2 cellular contexts compared by ENCODE assay signal in genomic region chr20:776165-776564, GRCh38.
TF ChIP-seq lines count a peak whose summit lies in the region.

No MANE protein-coding gene starts in this region.

TF ChIP-seq in GM23338, 12 proteins besides CTCF, POLR2A, EP300 and RAD21:
- TF ChIP-seq ZNF114 (CRISPR knock-in tag; IDR thresholded peaks at IDR 0.05): no peak
- TF ChIP-seq POLR2AphosphoS5 (IDR thresholded peaks at IDR 0.05; ENCODE audit: low read depth): no peak
- no peak for TF ChIP-seq EZH2phosphoT487 (IDR thresholded peaks at IDR 0.05; ENCODE audit: unreplicated experiment)
- TF ChIP-seq CREB1 (CRISPR knock-in tag; IDR thresholded peaks at IDR 0.05; ENCODE audit: low read depth): no peak
- TF ChIP-seq NANOG (IDR thresholded peaks at IDR 0.05; ENCODE audit: borderline replicate concordance): no peak
- TF ChIP-seq ZNF462 (CRISPR knock-in tag; IDR thresholded peaks at IDR 0.05): no peak
- TF ChIP-seq, protein P1, sequence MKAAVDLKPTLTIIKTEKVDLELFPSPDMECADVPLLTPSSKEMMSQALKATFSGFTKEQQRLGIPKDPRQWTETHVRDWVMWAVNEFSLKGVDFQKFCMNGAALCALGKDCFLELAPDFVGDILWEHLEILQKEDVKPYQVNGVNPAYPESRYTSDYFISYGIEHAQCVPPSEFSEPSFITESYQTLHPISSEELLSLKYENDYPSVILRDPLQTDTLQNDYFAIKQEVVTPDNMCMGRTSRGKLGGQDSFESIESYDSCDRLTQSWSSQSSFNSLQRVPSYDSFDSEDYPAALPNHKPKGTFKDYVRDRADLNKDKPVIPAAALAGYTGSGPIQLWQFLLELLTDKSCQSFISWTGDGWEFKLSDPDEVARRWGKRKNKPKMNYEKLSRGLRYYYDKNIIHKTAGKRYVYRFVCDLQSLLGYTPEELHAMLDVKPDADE (IDR thresholded peaks at IDR 0.05): no peak
- TF ChIP-seq, protein P2, sequence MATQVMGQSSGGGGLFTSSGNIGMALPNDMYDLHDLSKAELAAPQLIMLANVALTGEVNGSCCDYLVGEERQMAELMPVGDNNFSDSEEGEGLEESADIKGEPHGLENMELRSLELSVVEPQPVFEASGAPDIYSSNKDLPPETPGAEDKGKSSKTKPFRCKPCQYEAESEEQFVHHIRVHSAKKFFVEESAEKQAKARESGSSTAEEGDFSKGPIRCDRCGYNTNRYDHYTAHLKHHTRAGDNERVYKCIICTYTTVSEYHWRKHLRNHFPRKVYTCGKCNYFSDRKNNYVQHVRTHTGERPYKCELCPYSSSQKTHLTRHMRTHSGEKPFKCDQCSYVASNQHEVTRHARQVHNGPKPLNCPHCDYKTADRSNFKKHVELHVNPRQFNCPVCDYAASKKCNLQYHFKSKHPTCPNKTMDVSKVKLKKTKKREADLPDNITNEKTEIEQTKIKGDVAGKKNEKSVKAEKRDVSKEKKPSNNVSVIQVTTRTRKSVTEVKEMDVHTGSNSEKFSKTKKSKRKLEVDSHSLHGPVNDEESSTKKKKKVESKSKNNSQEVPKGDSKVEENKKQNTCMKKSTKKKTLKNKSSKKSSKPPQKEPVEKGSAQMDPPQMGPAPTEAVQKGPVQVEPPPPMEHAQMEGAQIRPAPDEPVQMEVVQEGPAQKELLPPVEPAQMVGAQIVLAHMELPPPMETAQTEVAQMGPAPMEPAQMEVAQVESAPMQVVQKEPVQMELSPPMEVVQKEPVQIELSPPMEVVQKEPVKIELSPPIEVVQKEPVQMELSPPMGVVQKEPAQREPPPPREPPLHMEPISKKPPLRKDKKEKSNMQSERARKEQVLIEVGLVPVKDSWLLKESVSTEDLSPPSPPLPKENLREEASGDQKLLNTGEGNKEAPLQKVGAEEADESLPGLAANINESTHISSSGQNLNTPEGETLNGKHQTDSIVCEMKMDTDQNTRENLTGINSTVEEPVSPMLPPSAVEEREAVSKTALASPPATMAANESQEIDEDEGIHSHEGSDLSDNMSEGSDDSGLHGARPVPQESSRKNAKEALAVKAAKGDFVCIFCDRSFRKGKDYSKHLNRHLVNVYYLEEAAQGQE (IDR thresholded peaks at IDR 0.05; ENCODE audit: unreplicated experiment): no peak
- TF ChIP-seq JUNB (IDR thresholded peaks at IDR 0.05; ENCODE audit: unreplicated experiment): no peak
TF ChIP-seq in GM23338: peak in this region for 0.

TF ChIP-seq in H1, 55 proteins besides CTCF, POLR2A, EP300 and RAD21:
- TF ChIP-seq HDAC2 (IDR thresholded peaks at IDR 0.05; ENCODE audit: borderline replicate concordance in 1 of 2, low read depth in 2 of 2, low read length in 2 of 2) (no peak), CHD2 (IDR thresholded peaks at IDR 0.05; ENCODE audit: low read length) (no peak), POLR2AphosphoS5 (IDR thresholded peaks at IDR 0.05; ENCODE audit: low read depth, low read length) (no peak), ASH2L (IDR thresholded peaks at IDR 0.05; ENCODE audit: low read length) (no peak)
